ENCODE assay signal across 8 cellular contexts in the genomic region with DNA sequence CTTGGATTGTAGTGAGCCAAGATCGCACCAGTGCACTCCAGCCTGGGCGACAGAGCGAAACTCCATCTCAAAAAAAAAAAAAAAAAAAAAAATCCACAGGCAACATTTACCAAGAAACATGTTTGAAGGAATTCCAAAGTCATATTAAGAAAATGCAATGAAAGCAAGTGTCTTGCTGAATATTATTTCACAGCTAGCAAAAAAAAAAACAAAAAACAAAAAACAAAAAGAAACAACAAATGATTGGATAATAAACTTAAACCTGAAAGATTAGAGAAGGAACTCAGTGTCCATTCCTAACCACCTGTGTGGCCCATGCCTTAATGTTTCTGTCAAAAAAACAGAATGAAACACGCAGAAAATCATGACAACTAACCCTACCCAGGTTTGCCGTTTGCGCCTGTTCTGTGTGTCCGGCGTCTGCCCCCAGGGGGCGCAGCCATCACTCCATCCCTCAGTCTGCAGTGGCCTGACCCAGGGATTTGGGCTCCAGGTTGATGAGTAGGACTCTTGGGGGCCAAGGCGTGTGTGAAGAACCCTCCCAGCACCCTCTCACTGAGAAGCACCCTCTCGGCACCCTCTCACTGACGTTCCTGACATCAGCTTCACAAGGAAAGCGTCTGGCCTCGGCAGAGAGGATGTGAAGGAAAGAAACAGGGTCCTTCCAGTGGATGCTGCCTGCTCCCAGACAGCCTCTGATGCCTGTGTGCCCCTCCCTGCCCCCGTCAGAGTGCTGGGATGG. TPM values are rescaled to one million over a fixed set of nuclear protein-coding genes. Genes with fewer than 3 reads are reported as not detected.
DNase-seq lines count a peak whose midpoint lies in the region; ATAC-seq and TF ChIP-seq lines count a peak whose summit lies in the region.

No MANE protein-coding gene starts in this region.

- H3K9ac ChIP-seq in SK-N-SH = no peak overlapping the region

- TF ChIP-seq RAD21 in SK-N-SH (IDR thresholded peaks at IDR 0.05; ENCODE audit: low read length) = peak; percentile 70

- H3K79me2 ChIP-seq in SK-N-SH (ENCODE audit: insufficient read depth) = no peaks in the 10 kb centered on the region

- H3K4me3 ChIP-seq in SK-N-SH (ENCODE audit: low read depth in 2 of 2, low read length in 1 of 2) (peak overlapping the region in 1 of 2 experiments; percentile 50; a peak in 1 of 4 replicates), heart left ventricle (no peak overlapping the region)

- no peak overlapping the region for H2AFZ ChIP-seq in SK-N-SH (ENCODE audit: low read depth)

- TF ChIP-seq CTCF in SK-N-SH (IDR thresholded peaks at IDR 0.05) (peak; percentile 94), heart left ventricle (IDR thresholded peaks at IDR 0.05) (peak; percentile 77 to 88 (median 86))

- no peak overlapping the region for H3K27ac ChIP-seq in SK-N-SH (ENCODE audit: low read depth in 2 of 2, low read length in 1 of 2)
- H3K27ac ChIP-seq in heart left ventricle = no peak overlapping the region

- no peaks in the 10 kb centered on the region for H4K20me1 ChIP-seq in SK-N-SH (ENCODE audit: insufficient read depth)

- H3K4me1 ChIP-seq in SK-N-SH (ENCODE audit: control insufficient read depth in 1 of 2, insufficient read depth in 2 of 2, low read depth in 1 of 2, low read length in 1 of 2) (peaks cover 0 to 5% of the 10 kb centered on the region in 2 experiments; a peak in 1 of 4 replicates), heart left ventricle (peaks cover 0 to 9% (median 0%) of the 10 kb centered on the region in 12 donors)

- 29% methylated on average over 11 of the region's 15 CpGs for WGBS in SK-N-SH (ENCODE audit: low lambda C conversion rate)
- 32 to 40% (median 37%) methylated on average over 15 of the region's 15 CpGs for WGBS in heart left ventricle, 4 donors

- DNase-seq in DMS114 treated with DMSO at 0.1 percent for 48 hours (lab: John Stamatoyannopoulos, UW; ENCODE audit: unreplicated experiment) = peak; percentile 5
- DNase-seq in SK-N-SH = peak; percentile 86
- peak; percentile 80 for DNase-seq in activated naive CD4-positive, alpha-beta T cell treated with anti-CD3 and anti-CD28 coated beads, Interleukin-2, amount 50 U/mL, for 16 hours
- peak in 4 of 5 donors; percentile 63 to 87 (median 68) for DNase-seq in heart left ventricle
- peak; percentile 65 to 78 (median 74) for DNase-seq in stimulated activated CD4-positive, alpha-beta T cell treated with anti-CD3 and anti-CD28 coated beads, Interleukin-12 subunit alpha, Interleukin-12 subunit beta, amount 100 ng/mL, for 48 hours (ENCODE audit: low read depth in 2 of 3, low spot score in 1 of 3)
- DNase-seq in NCI-H2171 treated with DMSO at 0.1 percent for 48 hours (lab: John Stamatoyannopoulos, UW) = no peak
- no peak for DNase-seq in HK-2 (ENCODE audit: unreplicated experiment)

- POLR2A ChIA-PET in SK-N-SH (lab: Yijun Ruan, JAX) = interaction anchor here (0.6 kb wide), 1 partner anchor 9 kb away, joined by 7 read pairs; no protein-coding TSS in a partner anchor

- peak; percentile 44 for ATAC-seq in HG03196 (IDR thresholded peaks at IDR 0.05; ENCODE audit: unreplicated experiment)
- peak in 3 of 4 donors; percentile 58 to 79 (median 73) for ATAC-seq in heart left ventricle

- intact Hi-C loops in heart left ventricle (cut with DNase I) = loop anchor here (1.0 to 5.0 kb wide), 7 partner anchors 35 to 245 kb away; no protein-coding TSS in a partner anchor

- H3K27me3 ChIP-seq in SK-N-SH (ENCODE audit: insufficient read depth) (peaks cover 5% of the 10 kb centered on the region; the same call in 1 of the 2 replicates), heart left ventricle (no peaks in the 10 kb centered on the region)

- no peaks in the 10 kb centered on the region for H3F3A ChIP-seq in SK-N-SH (replicated peaks; ENCODE audit: insufficient read depth)

- H3K9me3 ChIP-seq in SK-N-SH (no peaks in the 10 kb centered on the region), heart left ventricle (no peaks in the 10 kb centered on the region)

- CTCF ChIA-PET in SK-N-SH (lab: Yijun Ruan, JAX) = interaction anchor here (1.1 to 5.5 kb wide), 16 partner anchors 12 to 248 kb away, joined by 3 to 39 read pairs (median 6); no protein-coding TSS in a partner anchor

- H3K9me2 ChIP-seq in SK-N-SH = no peaks in the 10 kb centered on the region

- no peak for TF ChIP-seq POLR2A in heart left ventricle (IDR thresholded peaks at IDR 0.05)

- H3K36me3 ChIP-seq in SK-N-SH (replicated peaks in 1 of 2; ENCODE audit: control insufficient read depth in 1 of 2, insufficient read depth in 2 of 2, low read length in 1 of 2) = no peaks in the 10 kb centered on the region
- H3K36me3 ChIP-seq in heart left ventricle = peaks cover 0 to 76% (median 0%) of the 10 kb centered on the region in 9 donors

- H3K4me2 ChIP-seq in SK-N-SH = no peak overlapping the region

- TF ChIP-seq EP300 in SK-N-SH (IDR thresholded peaks at IDR 0.05; ENCODE audit: borderline replicate concordance in 1 of 2, low read depth in 1 of 2, low read length in 1 of 2) = no peak

TF ChIP-seq in SK-N-SH, 30 proteins besides CTCF, POLR2A, EP300 and RAD21:
- TF ChIP-seq SMC3 (IDR thresholded peaks at IDR 0.05; ENCODE audit: low read depth, low read length) (peak; percentile 86), NFIC (IDR thresholded peaks at IDR 0.05; ENCODE audit: borderline replicate concordance) (no peak), JUND (IDR thresholded peaks at IDR 0.05) (no peak)

RNA-seq across cellular contexts. Expression of gene PTTG1IP, which starts 19.2 kb away (rescaled TPM):
- polyA plus RNA-seq in SK-N-SH (2012; rRNA removed) (171 and 196 TPM in 2 replicates), heart left ventricle (100 to 1,000 TPM; 126 to 253 TPM)
- polyA plus RNA-seq in SK-N-SH (2012; cell fraction: cytosol; rRNA removed) = 173 and 196 TPM in 2 replicates
- 113 and 135 TPM in 2 replicates for polyA plus RNA-seq in SK-N-SH (2012; cell fraction: nucleus; rRNA removed)
- 100 to 1,000 TPM; 134 to 319 (median 172) TPM for total RNA-seq in heart left ventricle

RNA-seq across cellular contexts. Expression of gene ITGB2, which starts 28.0 kb away (rescaled TPM):
- polyA plus RNA-seq in SK-N-SH (2012; rRNA removed) (0.67 and 0.77 TPM in 2 replicates), heart left ventricle (10 to 100 TPM in 1 of 2 donors, 1 to 10 TPM in 1; 6.1 to 12.3 TPM)
- polyA plus RNA-seq in SK-N-SH (2012; cell fraction: cytosol; rRNA removed) = 0.32 and 0.75 TPM in 2 replicates
- polyA plus RNA-seq in SK-N-SH (2012; cell fraction: nucleus; rRNA removed) = 2.0 TPM in 2 replicates
- total RNA-seq in heart left ventricle = 100 to 1,000 TPM in 2 of 9 donors, 10 to 100 TPM in 5, 1 to 10 TPM in 2; 7.4 to 253 (median 27.7) TPM

RNA-seq across cellular contexts. Expression of gene SLX9, which starts 47.1 kb away (rescaled TPM):
- polyA plus RNA-seq in SK-N-SH (2012; rRNA removed) (27.1 and 42.9 TPM in 2 replicates), heart left ventricle (10 to 100 TPM; 63.8 to 77.8 TPM)
- polyA plus RNA-seq in SK-N-SH (2012; cell fraction: cytosol; rRNA removed) = 26.2 and 31.9 TPM in 2 replicates
- 27.3 and 39.5 TPM in 2 replicates for polyA plus RNA-seq in SK-N-SH (2012; cell fraction: nucleus; rRNA removed)
- 10 to 100 TPM; 38.5 to 53.1 (median 47.1) TPM for total RNA-seq in heart left ventricle

Comparison
In these comparisons a context has a peak if more than half of its experiments do, and no peak if none do; other contexts are left out.
1. DNase-seq: peak in DMS114 treated with DMSO at 0.1 percent for 48 hours (single experiment), SK-N-SH (single experiment), activated naive CD4-positive, alpha-beta T cell treated with anti-CD3 and anti-CD28 coated beads, Interleukin-2, amount 50 U/mL, for 16 hours (single experiment), heart left ventricle (4 of 5) and stimulated activated CD4-positive, alpha-beta T cell treated with anti-CD3 and anti-CD28 coated beads, Interleukin-12 subunit alpha, Interleukin-12 subunit beta, amount 100 ng/mL, for 48 hours (3 of 3); none in NCI-H2171 treated with DMSO at 0.1 percent for 48 hours (single experiment) and HK-2 (single experiment).